In genomic region chr7:446289-446935, GRCh38 we compare ENCODE assay signal across 22 cellular contexts.
"Had no signal": no experiment of that assay in that cellular context is flagged by ENCODE, and none has a peak within 500 bp of the region (broad histone marks: within the 10 kb centered on the region; RNA-seq: fewer than 3 reads in every experiment).

No MANE protein-coding gene starts in this region.

- ATAC-seq: activated CD4-positive, CD25-positive, alpha-beta regulatory T cell treated with anti-CD3 and anti-CD28 coated beads, Interleukin-2, amount 50 U/mL, for 24 hours; activated CD8-positive, alpha-beta T cell treated with anti-CD3 and anti-CD28 coated beads, Interleukin-2, amount 10 ng/mL, durations not matched to agents 7 days and 5 days; Panc1 had no signal

- H3K9me3 ChIP-seq: adrenal gland had no signal

- H3K4me3 ChIP-seq: adrenal gland had no signal

- DNase-seq: activated CD4-positive, alpha-beta T cell treated with anti-CD3 and anti-CD28 coated beads for 4 hours; activated CD8-positive, alpha-beta memory T cell treated with anti-CD3 and anti-CD28 coated beads, Interleukin-2, amount 50 U/mL, for 48 hours; activated CD8-positive, alpha-beta T cell treated with anti-CD3 and anti-CD28 coated beads, Interleukin-2, amount 10 ng/mL, durations not matched to agents 7 days and 5 days; activated naive CD4-positive, alpha-beta T cell treated with anti-CD3 and anti-CD28 coated beads, Interleukin-2, amount 50 U/mL, for 16 hours; activated naive CD8-positive, alpha-beta T cell treated with anti-CD3 and anti-CD28 coated beads, Interleukin-2, amount 10 ng/mL, durations not matched to agents 7 days and 5 days; activated T-cell treated with anti-CD3 and anti-CD28 coated beads, Interleukin-2, amount 50 U/mL, for 1 hour; adrenal gland; anterior cingulate cortex; KG1; MV-4-11; NCI-H1092 treated with DMSO at 0.1 percent for 48 hours; NCI-H1436; NCI-H1694 treated with DMSO at 0.1 percent for 48 hours; NCI-H2081; NCI-H510A treated with DMSO at 0.1 percent for 48 hours; NCI-H69; NK-92 treated with Interleukin-12 subunit alpha and Interleukin-12 subunit beta, amount 100 ng/mL, for 24 hours; OCI-M1; RPMI8226; SHP77 had no signal

- H3K4me1 ChIP-seq: adrenal gland had no signal

- H3K36me3 ChIP-seq: adrenal gland had no signal

- H3K27ac ChIP-seq: adrenal gland had no signal
